1 cellular context compared by ENCODE assay signal in the genomic region with DNA sequence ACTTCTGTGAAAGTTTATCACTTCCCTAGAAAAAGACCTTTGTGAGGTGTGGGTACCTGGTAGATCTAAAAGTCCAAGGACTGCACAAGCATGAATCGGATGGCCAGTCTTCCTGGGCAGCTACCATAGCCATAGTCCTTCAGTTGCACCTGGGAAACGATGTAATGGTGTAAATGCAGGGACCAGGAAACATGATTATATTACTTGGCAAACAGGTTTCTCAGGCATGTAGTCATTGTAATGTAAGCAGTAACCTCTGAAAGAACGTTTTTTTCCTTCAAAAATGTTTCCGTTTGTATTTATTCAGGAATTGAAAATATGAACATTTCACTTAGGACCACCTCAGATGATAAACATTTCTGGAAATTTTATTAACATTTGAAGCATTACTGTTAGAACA.
TF ChIP-seq lines count a peak whose summit lies in the region.

No MANE protein-coding gene starts in this region.

TF ChIP-seq in GM12878, 131 proteins besides CTCF, POLR2A, EP300 and RAD21 (continued from another document):
- TF ChIP-seq, protein P1, sequence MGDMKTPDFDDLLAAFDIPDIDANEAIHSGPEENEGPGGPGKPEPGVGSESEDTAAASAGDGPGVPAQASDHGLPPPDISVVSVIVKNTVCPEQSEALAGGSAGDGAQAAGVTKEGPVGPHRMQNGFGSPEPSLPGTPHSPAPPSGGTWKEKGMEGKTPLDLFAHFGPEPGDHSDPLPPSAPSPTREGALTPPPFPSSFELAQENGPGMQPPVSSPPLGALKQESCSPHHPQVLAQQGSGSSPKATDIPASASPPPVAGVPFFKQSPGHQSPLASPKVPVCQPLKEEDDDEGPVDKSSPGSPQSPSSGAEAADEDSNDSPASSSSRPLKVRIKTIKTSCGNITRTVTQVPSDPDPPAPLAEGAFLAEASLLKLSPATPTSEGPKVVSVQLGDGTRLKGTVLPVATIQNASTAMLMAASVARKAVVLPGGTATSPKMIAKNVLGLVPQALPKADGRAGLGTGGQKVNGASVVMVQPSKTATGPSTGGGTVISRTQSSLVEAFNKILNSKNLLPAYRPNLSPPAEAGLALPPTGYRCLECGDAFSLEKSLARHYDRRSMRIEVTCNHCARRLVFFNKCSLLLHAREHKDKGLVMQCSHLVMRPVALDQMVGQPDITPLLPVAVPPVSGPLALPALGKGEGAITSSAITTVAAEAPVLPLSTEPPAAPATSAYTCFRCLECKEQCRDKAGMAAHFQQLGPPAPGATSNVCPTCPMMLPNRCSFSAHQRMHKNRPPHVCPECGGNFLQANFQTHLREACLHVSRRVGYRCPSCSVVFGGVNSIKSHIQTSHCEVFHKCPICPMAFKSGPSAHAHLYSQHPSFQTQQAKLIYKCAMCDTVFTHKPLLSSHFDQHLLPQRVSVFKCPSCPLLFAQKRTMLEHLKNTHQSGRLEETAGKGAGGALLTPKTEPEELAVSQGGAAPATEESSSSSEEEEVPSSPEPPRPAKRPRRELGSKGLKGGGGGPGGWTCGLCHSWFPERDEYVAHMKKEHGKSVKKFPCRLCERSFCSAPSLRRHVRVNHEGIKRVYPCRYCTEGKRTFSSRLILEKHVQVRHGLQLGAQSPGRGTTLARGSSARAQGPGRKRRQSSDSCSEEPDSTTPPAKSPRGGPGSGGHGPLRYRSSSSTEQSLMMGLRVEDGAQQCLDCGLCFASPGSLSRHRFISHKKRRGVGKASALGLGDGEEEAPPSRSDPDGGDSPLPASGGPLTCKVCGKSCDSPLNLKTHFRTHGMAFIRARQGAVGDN (IDR thresholded peaks at IDR 0.05): no peak
- TF ChIP-seq ETV6 (conservative IDR thresholded peaks at IDR 0.05 in 1 of 2, IDR thresholded peaks at IDR 0.05 in 1 of 2; ENCODE audit: borderline replicate concordance in 1 of 2, low read depth in 1 of 2): no peak
- no peak for TF ChIP-seq SMC3 (IDR thresholded peaks at IDR 0.05; ENCODE audit: borderline replicate concordance, low read length)
- TF ChIP-seq, protein P2, sequence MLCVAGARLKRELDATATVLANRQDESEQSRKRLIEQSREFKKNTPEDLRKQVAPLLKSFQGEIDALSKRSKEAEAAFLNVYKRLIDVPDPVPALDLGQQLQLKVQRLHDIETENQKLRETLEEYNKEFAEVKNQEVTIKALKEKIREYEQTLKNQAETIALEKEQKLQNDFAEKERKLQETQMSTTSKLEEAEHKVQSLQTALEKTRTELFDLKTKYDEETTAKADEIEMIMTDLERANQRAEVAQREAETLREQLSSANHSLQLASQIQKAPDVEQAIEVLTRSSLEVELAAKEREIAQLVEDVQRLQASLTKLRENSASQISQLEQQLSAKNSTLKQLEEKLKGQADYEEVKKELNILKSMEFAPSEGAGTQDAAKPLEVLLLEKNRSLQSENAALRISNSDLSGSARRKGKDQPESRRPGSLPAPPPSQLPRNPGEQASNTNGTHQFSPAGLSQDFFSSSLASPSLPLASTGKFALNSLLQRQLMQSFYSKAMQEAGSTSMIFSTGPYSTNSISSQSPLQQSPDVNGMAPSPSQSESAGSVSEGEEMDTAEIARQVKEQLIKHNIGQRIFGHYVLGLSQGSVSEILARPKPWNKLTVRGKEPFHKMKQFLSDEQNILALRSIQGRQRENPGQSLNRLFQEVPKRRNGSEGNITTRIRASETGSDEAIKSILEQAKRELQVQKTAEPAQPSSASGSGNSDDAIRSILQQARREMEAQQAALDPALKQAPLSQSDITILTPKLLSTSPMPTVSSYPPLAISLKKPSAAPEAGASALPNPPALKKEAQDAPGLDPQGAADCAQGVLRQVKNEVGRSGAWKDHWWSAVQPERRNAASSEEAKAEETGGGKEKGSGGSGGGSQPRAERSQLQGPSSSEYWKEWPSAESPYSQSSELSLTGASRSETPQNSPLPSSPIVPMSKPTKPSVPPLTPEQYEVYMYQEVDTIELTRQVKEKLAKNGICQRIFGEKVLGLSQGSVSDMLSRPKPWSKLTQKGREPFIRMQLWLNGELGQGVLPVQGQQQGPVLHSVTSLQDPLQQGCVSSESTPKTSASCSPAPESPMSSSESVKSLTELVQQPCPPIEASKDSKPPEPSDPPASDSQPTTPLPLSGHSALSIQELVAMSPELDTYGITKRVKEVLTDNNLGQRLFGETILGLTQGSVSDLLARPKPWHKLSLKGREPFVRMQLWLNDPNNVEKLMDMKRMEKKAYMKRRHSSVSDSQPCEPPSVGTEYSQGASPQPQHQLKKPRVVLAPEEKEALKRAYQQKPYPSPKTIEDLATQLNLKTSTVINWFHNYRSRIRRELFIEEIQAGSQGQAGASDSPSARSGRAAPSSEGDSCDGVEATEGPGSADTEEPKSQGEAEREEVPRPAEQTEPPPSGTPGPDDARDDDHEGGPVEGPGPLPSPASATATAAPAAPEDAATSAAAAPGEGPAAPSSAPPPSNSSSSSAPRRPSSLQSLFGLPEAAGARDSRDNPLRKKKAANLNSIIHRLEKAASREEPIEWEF (IDR thresholded peaks at IDR 0.05; ENCODE audit: insufficient replicate concordance, low read depth, low read length): no peak
- TF ChIP-seq, protein P3, sequence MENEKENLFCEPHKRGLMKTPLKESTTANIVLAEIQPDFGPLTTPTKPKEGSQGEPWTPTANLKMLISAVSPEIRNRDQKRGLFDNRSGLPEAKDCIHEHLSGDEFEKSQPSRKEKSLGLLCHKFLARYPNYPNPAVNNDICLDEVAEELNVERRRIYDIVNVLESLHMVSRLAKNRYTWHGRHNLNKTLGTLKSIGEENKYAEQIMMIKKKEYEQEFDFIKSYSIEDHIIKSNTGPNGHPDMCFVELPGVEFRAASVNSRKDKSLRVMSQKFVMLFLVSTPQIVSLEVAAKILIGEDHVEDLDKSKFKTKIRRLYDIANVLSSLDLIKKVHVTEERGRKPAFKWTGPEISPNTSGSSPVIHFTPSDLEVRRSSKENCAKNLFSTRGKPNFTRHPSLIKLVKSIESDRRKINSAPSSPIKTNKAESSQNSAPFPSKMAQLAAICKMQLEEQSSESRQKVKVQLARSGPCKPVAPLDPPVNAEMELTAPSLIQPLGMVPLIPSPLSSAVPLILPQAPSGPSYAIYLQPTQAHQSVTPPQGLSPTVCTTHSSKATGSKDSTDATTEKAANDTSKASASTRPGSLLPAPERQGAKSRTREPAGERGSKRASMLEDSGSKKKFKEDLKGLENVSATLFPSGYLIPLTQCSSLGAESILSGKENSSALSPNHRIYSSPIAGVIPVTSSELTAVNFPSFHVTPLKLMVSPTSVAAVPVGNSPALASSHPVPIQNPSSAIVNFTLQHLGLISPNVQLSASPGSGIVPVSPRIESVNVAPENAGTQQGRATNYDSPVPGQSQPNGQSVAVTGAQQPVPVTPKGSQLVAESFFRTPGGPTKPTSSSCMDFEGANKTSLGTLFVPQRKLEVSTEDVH (IDR thresholded peaks at IDR 0.05; ENCODE audit: low read depth, partially characterized antibody): no peak
- no peak for TF ChIP-seq KAT2A (conservative IDR thresholded peaks at IDR 0.05; ENCODE audit: control insufficient read depth, low read depth, low read length)
- TF ChIP-seq CBFB (IDR thresholded peaks at IDR 0.05; ENCODE audit: low read depth): no peak
- TF ChIP-seq YY1 (IDR thresholded peaks at IDR 0.05; ENCODE audit: low read depth, low read length): no peak
- TF ChIP-seq, protein P4, sequence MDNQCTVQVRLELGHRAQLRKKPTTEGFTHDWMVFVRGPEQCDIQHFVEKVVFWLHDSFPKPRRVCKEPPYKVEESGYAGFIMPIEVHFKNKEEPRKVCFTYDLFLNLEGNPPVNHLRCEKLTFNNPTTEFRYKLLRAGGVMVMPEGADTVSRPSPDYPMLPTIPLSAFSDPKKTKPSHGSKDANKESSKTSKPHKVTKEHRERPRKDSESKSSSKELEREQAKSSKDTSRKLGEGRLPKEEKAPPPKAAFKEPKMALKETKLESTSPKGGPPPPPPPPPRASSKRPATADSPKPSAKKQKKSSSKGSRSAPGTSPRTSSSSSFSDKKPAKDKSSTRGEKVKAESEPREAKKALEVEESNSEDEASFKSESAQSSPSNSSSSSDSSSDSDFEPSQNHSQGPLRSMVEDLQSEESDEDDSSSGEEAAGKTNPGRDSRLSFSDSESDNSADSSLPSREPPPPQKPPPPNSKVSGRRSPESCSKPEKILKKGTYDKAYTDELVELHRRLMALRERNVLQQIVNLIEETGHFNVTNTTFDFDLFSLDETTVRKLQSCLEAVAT (IDR thresholded peaks at IDR 0.05): no peak
- TF ChIP-seq, protein P5, sequence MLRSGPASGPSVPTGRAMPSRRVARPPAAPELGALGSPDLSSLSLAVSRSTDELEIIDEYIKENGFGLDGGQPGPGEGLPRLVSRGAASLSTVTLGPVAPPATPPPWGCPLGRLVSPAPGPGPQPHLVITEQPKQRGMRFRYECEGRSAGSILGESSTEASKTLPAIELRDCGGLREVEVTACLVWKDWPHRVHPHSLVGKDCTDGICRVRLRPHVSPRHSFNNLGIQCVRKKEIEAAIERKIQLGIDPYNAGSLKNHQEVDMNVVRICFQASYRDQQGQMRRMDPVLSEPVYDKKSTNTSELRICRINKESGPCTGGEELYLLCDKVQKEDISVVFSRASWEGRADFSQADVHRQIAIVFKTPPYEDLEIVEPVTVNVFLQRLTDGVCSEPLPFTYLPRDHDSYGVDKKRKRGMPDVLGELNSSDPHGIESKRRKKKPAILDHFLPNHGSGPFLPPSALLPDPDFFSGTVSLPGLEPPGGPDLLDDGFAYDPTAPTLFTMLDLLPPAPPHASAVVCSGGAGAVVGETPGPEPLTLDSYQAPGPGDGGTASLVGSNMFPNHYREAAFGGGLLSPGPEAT (IDR thresholded peaks at IDR 0.05; ENCODE audit: low read depth): no peak
- TF ChIP-seq, protein P6, sequence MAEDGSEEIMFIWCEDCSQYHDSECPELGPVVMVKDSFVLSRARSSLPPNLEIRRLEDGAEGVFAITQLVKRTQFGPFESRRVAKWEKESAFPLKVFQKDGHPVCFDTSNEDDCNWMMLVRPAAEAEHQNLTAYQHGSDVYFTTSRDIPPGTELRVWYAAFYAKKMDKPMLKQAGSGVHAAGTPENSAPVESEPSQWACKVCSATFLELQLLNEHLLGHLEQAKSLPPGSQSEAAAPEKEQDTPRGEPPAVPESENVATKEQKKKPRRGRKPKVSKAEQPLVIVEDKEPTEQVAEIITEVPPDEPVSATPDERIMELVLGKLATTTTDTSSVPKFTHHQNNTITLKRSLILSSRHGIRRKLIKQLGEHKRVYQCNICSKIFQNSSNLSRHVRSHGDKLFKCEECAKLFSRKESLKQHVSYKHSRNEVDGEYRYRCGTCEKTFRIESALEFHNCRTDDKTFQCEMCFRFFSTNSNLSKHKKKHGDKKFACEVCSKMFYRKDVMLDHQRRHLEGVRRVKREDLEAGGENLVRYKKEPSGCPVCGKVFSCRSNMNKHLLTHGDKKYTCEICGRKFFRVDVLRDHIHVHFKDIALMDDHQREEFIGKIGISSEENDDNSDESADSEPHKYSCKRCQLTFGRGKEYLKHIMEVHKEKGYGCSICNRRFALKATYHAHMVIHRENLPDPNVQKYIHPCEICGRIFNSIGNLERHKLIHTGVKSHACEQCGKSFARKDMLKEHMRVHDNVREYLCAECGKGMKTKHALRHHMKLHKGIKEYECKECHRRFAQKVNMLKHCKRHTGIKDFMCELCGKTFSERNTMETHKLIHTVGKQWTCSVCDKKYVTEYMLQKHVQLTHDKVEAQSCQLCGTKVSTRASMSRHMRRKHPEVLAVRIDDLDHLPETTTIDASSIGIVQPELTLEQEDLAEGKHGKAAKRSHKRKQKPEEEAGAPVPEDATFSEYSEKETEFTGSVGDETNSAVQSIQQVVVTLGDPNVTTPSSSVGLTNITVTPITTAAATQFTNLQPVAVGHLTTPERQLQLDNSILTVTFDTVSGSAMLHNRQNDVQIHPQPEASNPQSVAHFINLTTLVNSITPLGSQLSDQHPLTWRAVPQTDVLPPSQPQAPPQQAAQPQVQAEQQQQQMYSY (CRISPR knock-in tag; IDR thresholded peaks at IDR 0.05): no peak
- TF ChIP-seq KLF5 (IDR thresholded peaks at IDR 0.05; ENCODE audit: partially characterized antibody): no peak
